ENCODE assay signal across 20 cellular contexts in genomic region chr9:124881138-124881743, GRCh38. TPM values are rescaled to one million over a fixed set of nuclear protein-coding genes. Genes with fewer than 3 reads are reported as not detected.
DNase-seq lines count a peak whose midpoint lies in the region; ATAC-seq and TF ChIP-seq lines count a peak whose summit lies in the region.
"Had no signal": no experiment of that assay in that cellular context is flagged by ENCODE, and none has a peak within 500 bp of the region (broad histone marks: within the 10 kb centered on the region; RNA-seq: fewer than 3 reads in every experiment).

No MANE protein-coding gene starts in this region.

- H4K20me1 ChIP-seq in Karpas-422 (ENCODE audit: insufficient read depth, low read depth, low read length) = no peaks in the 10 kb centered on the region

- peaks cover 2% of the 10 kb centered on the region for H3K4me1 Mint-ChIP-seq in activated CD8-positive, alpha-beta T cell treated with anti-CD3 and anti-CD28 coated beads for 36 hours (ENCODE audit: low read depth)
- H3K4me1 Mint-ChIP-seq in activated CD8-positive, alpha-beta T cell treated with anti-CD3 and anti-CD28 coated beads, Interleukin-2, amount 10 ng/mL, durations not matched to agents 7 days and 5 days (ENCODE audit: low read depth) = no peaks in the 10 kb centered on the region
- peaks cover 12% of the 10 kb centered on the region for H3K4me1 Mint-ChIP-seq in stimulated activated effector memory CD8-positive, alpha-beta T cell treated with anti-CD3 and anti-CD28 coated beads, Interleukin-12 subunit alpha, Interleukin-12 subunit beta, amount 100 ng/mL, for 72 hours

- no peak for TF ChIP-seq POLR2A in tibial nerve (IDR thresholded peaks at IDR 0.05)

- POLR2A ChIA-PET in activated CD8-positive, alpha-beta T cell treated with anti-CD3 and anti-CD28 coated beads for 36 hours (lab: Charles Lee) = interaction anchor here (1.0 to 2.4 kb wide), 2 partner anchors 10 to 12 kb away, joined by 5 to 6 read pairs; no protein-coding TSS in a partner anchor
- POLR2A ChIA-PET in activated CD8-positive, alpha-beta T cell treated with anti-CD3 and anti-CD28 coated beads, Interleukin-2, amount 10 ng/mL, durations not matched to agents 7 days and 5 days (lab: Charles Lee) = interaction anchor here (2.3 to 2.6 kb wide), 2 partner anchors 19 to 20 kb away, joined by 5 to 8 read pairs; partner anchors contain the start of gene ARPC5L

- H3K27me3 ChIP-seq in Karpas-422 (ENCODE audit: low read length) = no peaks in the 10 kb centered on the region
- H3K27me3 ChIP-seq in dorsolateral prefrontal cortex = no peaks in the 10 kb centered on the region
- H3K27me3 ChIP-seq in tibial nerve = no peaks in the 10 kb centered on the region
- H3K27me3 ChIP-seq: BE2C had no signal

- no peak for TF ChIP-seq CTCF in activated CD8-positive, alpha-beta T cell treated with anti-CD3 and anti-CD28 coated beads for 36 hours (IDR thresholded peaks at IDR 0.05)
- TF ChIP-seq CTCF in dorsolateral prefrontal cortex (IDR thresholded peaks at IDR 0.05 in 54 of 56, conservative IDR thresholded peaks at IDR 0.05 in 2 of 56; ENCODE audit: low read depth in 1 of 56, partially characterized antibody in 56 of 56) (no peak), tibial nerve (IDR thresholded peaks at IDR 0.05) (no peak)

- no peaks in the 10 kb centered on the region for H3K27me3 Mint-ChIP-seq in activated CD8-positive, alpha-beta T cell treated with anti-CD3 and anti-CD28 coated beads for 36 hours
- no peaks in the 10 kb centered on the region for H3K27me3 Mint-ChIP-seq in activated CD8-positive, alpha-beta T cell treated with anti-CD3 and anti-CD28 coated beads, Interleukin-2, amount 10 ng/mL, durations not matched to agents 7 days and 5 days (ENCODE audit: low read depth)

- peaks cover 40% of the 10 kb centered on the region for H3K36me3 Mint-ChIP-seq in activated CD8-positive, alpha-beta T cell treated with anti-CD3 and anti-CD28 coated beads for 36 hours (ENCODE audit: low read depth)
- peaks cover 51% of the 10 kb centered on the region for H3K36me3 Mint-ChIP-seq in activated CD8-positive, alpha-beta T cell treated with anti-CD3 and anti-CD28 coated beads, Interleukin-2, amount 10 ng/mL, durations not matched to agents 7 days and 5 days (ENCODE audit: low read depth)
- H3K36me3 Mint-ChIP-seq in stimulated activated effector memory CD8-positive, alpha-beta T cell treated with anti-CD3 and anti-CD28 coated beads, Interleukin-12 subunit alpha, Interleukin-12 subunit beta, amount 100 ng/mL, for 72 hours = peaks cover 87% of the 10 kb centered on the region

- TF ChIP-seq EP300 in tibial nerve (IDR thresholded peaks at IDR 0.05) = no peak

- no peaks in the 10 kb centered on the region for H3K9me2 ChIP-seq in Karpas-422 (replicated peaks; ENCODE audit: insufficient read depth, low read length)

- peak overlapping the region; percentile 25 for H3K27ac Mint-ChIP-seq in activated CD8-positive, alpha-beta T cell treated with anti-CD3 and anti-CD28 coated beads for 36 hours
- no peak overlapping the region for H3K27ac Mint-ChIP-seq in activated CD8-positive, alpha-beta T cell treated with anti-CD3 and anti-CD28 coated beads, Interleukin-2, amount 10 ng/mL, durations not matched to agents 7 days and 5 days
- peak overlapping the region; percentile 60 for H3K27ac Mint-ChIP-seq in stimulated activated effector memory CD8-positive, alpha-beta T cell treated with anti-CD3 and anti-CD28 coated beads, Interleukin-12 subunit alpha, Interleukin-12 subunit beta, amount 100 ng/mL, for 72 hours

- H3K9me3 ChIP-seq in Karpas-422 (ENCODE audit: low read length) (no peaks in the 10 kb centered on the region), tibial nerve (no peaks in the 10 kb centered on the region)
- H3K9me3 ChIP-seq: BE2C had no signal

- intact Hi-C loops in activated CD8-positive, alpha-beta T cell treated with anti-CD3 and anti-CD28 coated beads for 36 hours (cut with micrococcal nuclease) = no loop called here
- intact Hi-C loops in dorsolateral prefrontal cortex (cut with DNase I) = no loop called here

- H2AFZ ChIP-seq in Karpas-422 (ENCODE audit: low read length) = no peak overlapping the region
- H2AFZ ChIP-seq: GM23248 had no signal

- no peak overlapping the region for H3K4me3 Mint-ChIP-seq in activated CD8-positive, alpha-beta T cell treated with anti-CD3 and anti-CD28 coated beads for 36 hours
- no peak overlapping the region for H3K4me3 Mint-ChIP-seq in activated CD8-positive, alpha-beta T cell treated with anti-CD3 and anti-CD28 coated beads, Interleukin-2, amount 10 ng/mL, durations not matched to agents 7 days and 5 days
- no peak overlapping the region for H3K4me3 Mint-ChIP-seq in stimulated activated effector memory CD8-positive, alpha-beta T cell treated with anti-CD3 and anti-CD28 coated beads, Interleukin-12 subunit alpha, Interleukin-12 subunit beta, amount 100 ng/mL, for 72 hours

- no peak for DNase-seq in activated CD8-positive, alpha-beta T cell treated with anti-CD3 and anti-CD28 coated beads for 36 hours
- no peak for DNase-seq in activated CD8-positive, alpha-beta T cell treated with anti-CD3 and anti-CD28 coated beads, Interleukin-2, amount 10 ng/mL, durations not matched to agents 7 days and 5 days
- DNase-seq in Karpas-422 (no peak), dorsolateral prefrontal cortex (no peak), UCSD-AML1 (lab: John Stamatoyannopoulos, UW; ENCODE audit: unreplicated experiment) (no peak), tibial nerve (ENCODE audit: low spot score in 2 of 2) (no peak)
- no peak for DNase-seq in stimulated activated effector memory CD8-positive, alpha-beta T cell treated with anti-CD3 and anti-CD28 coated beads, Interleukin-12 subunit alpha, Interleukin-12 subunit beta, amount 100 ng/mL, for 72 hours (ENCODE audit: low spot score in 2 of 2)
- no peak for DNase-seq in stimulated activated naive CD4-positive, alpha-beta T cell treated with Interleukin-2 at 50 U/mL for 16 hours (lab: John Stamatoyannopoulos, UW)
- DNase-seq: BE2C, DMS 273 treated with DMSO at 0.1 percent for 48 hours, GDM1, GM23248, KBM-7, NCI-H1436, NCI-H2081, NCI-H510A, NCI-H774 had no signal

- ATAC-seq in activated CD8-positive, alpha-beta T cell treated with anti-CD3 and anti-CD28 coated beads for 36 hours = no peak
- no peak for ATAC-seq in activated CD8-positive, alpha-beta T cell treated with anti-CD3 and anti-CD28 coated beads, Interleukin-2, amount 10 ng/mL, durations not matched to agents 7 days and 5 days
- ATAC-seq in stimulated activated effector memory CD8-positive, alpha-beta T cell treated with anti-CD3 and anti-CD28 coated beads, Interleukin-12 subunit alpha, Interleukin-12 subunit beta, amount 100 ng/mL, for 72 hours = no peak

- H3K4me3 ChIP-seq in Karpas-422 (ENCODE audit: low read length) (no peak overlapping the region), dorsolateral prefrontal cortex (no peak overlapping the region), tibial nerve (no peak overlapping the region)
- H3K4me3 ChIP-seq: GM12878, GM23248, SK-N-MC had no signal

- H3K9me3 Mint-ChIP-seq in activated CD8-positive, alpha-beta T cell treated with anti-CD3 and anti-CD28 coated beads for 36 hours = no peaks in the 10 kb centered on the region
- H3K9me3 Mint-ChIP-seq in activated CD8-positive, alpha-beta T cell treated with anti-CD3 and anti-CD28 coated beads, Interleukin-2, amount 10 ng/mL, durations not matched to agents 7 days and 5 days (ENCODE audit: insufficient read depth) = no peaks in the 10 kb centered on the region
- no peaks in the 10 kb centered on the region for H3K9me3 Mint-ChIP-seq in stimulated activated effector memory CD8-positive, alpha-beta T cell treated with anti-CD3 and anti-CD28 coated beads, Interleukin-12 subunit alpha, Interleukin-12 subunit beta, amount 100 ng/mL, for 72 hours

- no peak overlapping the region for H3K9ac ChIP-seq in Karpas-422 (ENCODE audit: low read length)
- H3K9ac ChIP-seq: GM23248 had no signal

- H3K27ac ChIP-seq in Karpas-422 (ENCODE audit: low read length) (peak overlapping the region; percentile 77), dorsolateral prefrontal cortex (peak overlapping the region in 45 of 59 donors; percentile 16 to 81 (median 65)), tibial nerve (no peak overlapping the region)
- H3K27ac ChIP-seq: 22Rv1, GM23248, SK-N-MC had no signal

- H3K36me3 ChIP-seq in Karpas-422 (ENCODE audit: insufficient read depth, low read length) (peaks cover 35% of the 10 kb centered on the region; the same call in 1 of the 2 replicates), tibial nerve (peaks cover 4 to 100% (median 25%) of the 10 kb centered on the region in 3 donors)

- H3K4me1 ChIP-seq in Karpas-422 (ENCODE audit: low read length) (peaks cover 35% of the 10 kb centered on the region), tibial nerve (no peaks in the 10 kb centered on the region)
- H3K4me1 ChIP-seq: BE2C had no signal

- no peak overlapping the region for H3K4me2 ChIP-seq in Karpas-422 (ENCODE audit: low read depth, low read length, poor library complexity, severe bottlenecking)

- CTCF ChIA-PET in activated CD8-positive, alpha-beta T cell treated with anti-CD3 and anti-CD28 coated beads for 36 hours (lab: Charles Lee) = interaction anchor here (0.7 to 2.4 kb wide), 2 partner anchors 28 to 106 kb away, joined by 4 to 6 read pairs; partner anchors contain the start of gene WDR38
- CTCF ChIA-PET in activated CD8-positive, alpha-beta T cell treated with anti-CD3 and anti-CD28 coated beads, Interleukin-2, amount 10 ng/mL, durations not matched to agents 7 days and 5 days (lab: Charles Lee) = interaction anchor here (1.1 kb wide), 1 partner anchor 21 kb away, joined by 3 read pairs; no protein-coding TSS in a partner anchor

- WGBS in tibial nerve, 2 donors = 90% methylated on average over 16 of the region's 16 CpGs

- H3K79me2 ChIP-seq in Karpas-422 (ENCODE audit: low read length) = no peaks in the 10 kb centered on the region

RNA-seq across cellular contexts. Expression of gene ARPC5L, which starts 19.3 kb away (rescaled TPM):
- total RNA-seq in activated CD8-positive, alpha-beta T cell treated with anti-CD3 and anti-CD28 coated beads for 36 hours = 10 to 100 TPM; 72.7 to 73.9 TPM
- total RNA-seq in activated CD8-positive, alpha-beta T cell treated with anti-CD3 and anti-CD28 coated beads, Interleukin-2, amount 10 ng/mL, durations not matched to agents 7 days and 5 days = 10 to 100 TPM; 82.0 to 86.0 TPM
- total RNA-seq in Karpas-422 (2014; rRNA removed; shearing (Covaris generic); ENCODE audit: low replicate concordance) = 56.8 and 124 TPM in 2 replicates
- total RNA-seq in dorsolateral prefrontal cortex (10 to 100 TPM; 25.7 to 85.1 (median 57.9) TPM), tibial nerve (10 to 100 TPM; 21.6 to 25.3 (median 24.2) TPM)

RNA-seq across cellular contexts. Expression of gene RPL35, which starts 19.5 kb away (rescaled TPM):
- total RNA-seq in activated CD8-positive, alpha-beta T cell treated with anti-CD3 and anti-CD28 coated beads for 36 hours = 1,000 to 10,000 TPM; 2,301 to 2,341 TPM
- total RNA-seq in activated CD8-positive, alpha-beta T cell treated with anti-CD3 and anti-CD28 coated beads, Interleukin-2, amount 10 ng/mL, durations not matched to agents 7 days and 5 days = 1,000 to 10,000 TPM; 1,341 to 1,437 TPM
- 3,451 and 4,363 TPM in 2 replicates for total RNA-seq in Karpas-422 (2014; rRNA removed; shearing (Covaris generic); ENCODE audit: low replicate concordance)
- 100 to 1,000 TPM; 334 to 549 (median 424) TPM for total RNA-seq in dorsolateral prefrontal cortex
- 1,000 to 10,000 TPM; 1,854 to 2,171 (median 1,912) TPM for total RNA-seq in tibial nerve

RNA-seq across cellular contexts. Expression of gene WDR38, which starts 28.0 kb away (rescaled TPM):
- total RNA-seq in activated CD8-positive, alpha-beta T cell treated with anti-CD3 and anti-CD28 coated beads for 36 hours = not detected
- total RNA-seq in activated CD8-positive, alpha-beta T cell treated with anti-CD3 and anti-CD28 coated beads, Interleukin-2, amount 10 ng/mL, durations not matched to agents 7 days and 5 days = not detected
- total RNA-seq in Karpas-422 (2014; rRNA removed; shearing (Covaris generic); ENCODE audit: low replicate concordance) = not detected in 2 replicates
- total RNA-seq in dorsolateral prefrontal cortex (1 to 10 TPM in 1 of 120 experiments, under 1 TPM in 20, not detected in 99; 0.36 to 1.2 (median 0.64) TPM), tibial nerve (under 1 TPM in 1 of 4 donors, not detected in 3; 0.39 TPM)
- total RNA-seq: GM12878, GM23248 had no signal

RNA-seq across cellular contexts. Expression of gene GOLGA1, which starts 59.6 kb away (rescaled TPM):
- total RNA-seq in activated CD8-positive, alpha-beta T cell treated with anti-CD3 and anti-CD28 coated beads for 36 hours = 10 to 100 TPM; 20.9 to 21.6 TPM
- 10 to 100 TPM; 14.0 to 16.2 TPM for total RNA-seq in activated CD8-positive, alpha-beta T cell treated with anti-CD3 and anti-CD28 coated beads, Interleukin-2, amount 10 ng/mL, durations not matched to agents 7 days and 5 days
- total RNA-seq in Karpas-422 (2014; rRNA removed; shearing (Covaris generic); ENCODE audit: low replicate concordance) = 14.2 and 23.3 TPM in 2 replicates
- total RNA-seq in dorsolateral prefrontal cortex = 10 to 100 TPM; 16.5 to 38.0 (median 25.8) TPM
- total RNA-seq in tibial nerve = 10 to 100 TPM; 23.5 to 44.4 (median 28.4) TPM

Comparison
In these comparisons a context has a peak if more than half of its experiments do, and no peak if none do; other contexts are left out.
1. H3K27ac ChIP-seq: peak in Karpas-422 (single experiment) and dorsolateral prefrontal cortex (45 of 59); none in tibial nerve (0 of 4).